ENCODE assay signal across 1 cellular context in the genomic region with DNA sequence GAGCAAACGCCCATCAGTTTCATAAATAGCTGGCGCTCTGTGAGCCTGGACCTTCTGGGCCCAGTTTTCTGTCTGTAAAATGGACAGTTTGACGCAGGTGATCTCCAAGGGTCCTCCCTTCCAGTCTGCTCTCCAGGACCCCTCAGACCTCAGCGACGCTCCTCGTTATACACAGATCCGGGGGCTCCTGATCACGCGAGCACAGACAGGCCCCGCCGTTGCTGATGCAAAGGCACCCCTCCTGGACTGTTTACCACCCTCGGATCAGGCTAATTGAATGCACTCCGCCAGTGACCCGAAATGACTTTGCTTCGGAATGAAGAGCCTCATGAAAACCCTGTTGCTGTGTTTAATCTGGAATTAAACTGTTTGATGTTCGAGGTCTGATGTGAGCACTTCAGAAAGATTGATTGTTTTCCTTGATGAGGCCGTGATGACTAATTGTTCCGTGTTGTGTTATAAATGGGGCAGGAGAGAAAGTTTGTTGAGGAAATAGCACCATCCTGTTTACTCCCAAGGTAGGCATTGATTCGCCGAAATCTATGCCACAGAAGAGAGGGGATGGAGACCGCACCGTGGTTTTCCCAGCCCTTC.
TF ChIP-seq lines count a peak whose summit lies in the region.

No MANE protein-coding gene starts in this region.

TF ChIP-seq in HCT116, 20 proteins besides CTCF, POLR2A, EP300 and RAD21 (continued from another document):
- TF ChIP-seq, protein P1, sequence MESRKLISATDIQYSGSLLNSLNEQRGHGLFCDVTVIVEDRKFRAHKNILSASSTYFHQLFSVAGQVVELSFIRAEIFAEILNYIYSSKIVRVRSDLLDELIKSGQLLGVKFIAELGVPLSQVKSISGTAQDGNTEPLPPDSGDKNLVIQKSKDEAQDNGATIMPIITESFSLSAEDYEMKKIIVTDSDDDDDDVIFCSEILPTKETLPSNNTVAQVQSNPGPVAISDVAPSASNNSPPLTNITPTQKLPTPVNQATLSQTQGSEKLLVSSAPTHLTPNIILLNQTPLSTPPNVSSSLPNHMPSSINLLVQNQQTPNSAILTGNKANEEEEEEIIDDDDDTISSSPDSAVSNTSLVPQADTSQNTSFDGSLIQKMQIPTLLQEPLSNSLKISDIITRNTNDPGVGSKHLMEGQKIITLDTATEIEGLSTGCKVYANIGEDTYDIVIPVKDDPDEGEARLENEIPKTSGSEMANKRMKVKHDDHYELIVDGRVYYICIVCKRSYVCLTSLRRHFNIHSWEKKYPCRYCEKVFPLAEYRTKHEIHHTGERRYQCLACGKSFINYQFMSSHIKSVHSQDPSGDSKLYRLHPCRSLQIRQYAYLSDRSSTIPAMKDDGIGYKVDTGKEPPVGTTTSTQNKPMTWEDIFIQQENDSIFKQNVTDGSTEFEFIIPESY (IDR thresholded peaks at IDR 0.05; ENCODE audit: extremely low read depth, insufficient replicate concordance, low read length) = no peak
- no peak for TF ChIP-seq ZFX (IDR thresholded peaks at IDR 0.05)
- TF ChIP-seq, protein P2, sequence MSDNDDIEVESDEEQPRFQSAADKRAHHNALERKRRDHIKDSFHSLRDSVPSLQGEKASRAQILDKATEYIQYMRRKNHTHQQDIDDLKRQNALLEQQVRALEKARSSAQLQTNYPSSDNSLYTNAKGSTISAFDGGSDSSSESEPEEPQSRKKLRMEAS (IDR thresholded peaks at IDR 0.05) = no peak
- no peak for TF ChIP-seq EGR1 (IDR thresholded peaks at IDR 0.05; ENCODE audit: low read depth)
- TF ChIP-seq EZH2phosphoT487 (IDR thresholded peaks at IDR 0.05; ENCODE audit: borderline replicate concordance) = no peak
- no peak for TF ChIP-seq ELF1 (IDR thresholded peaks at IDR 0.05; ENCODE audit: borderline replicate concordance, low read depth)
- peak; percentile 69 for TF ChIP-seq JUND (IDR thresholded peaks at IDR 0.05)
- TF ChIP-seq SRF (IDR thresholded peaks at IDR 0.05; ENCODE audit: low read depth) = no peak
